ENCODE assay signal across 32 cellular contexts in the genomic region with DNA sequence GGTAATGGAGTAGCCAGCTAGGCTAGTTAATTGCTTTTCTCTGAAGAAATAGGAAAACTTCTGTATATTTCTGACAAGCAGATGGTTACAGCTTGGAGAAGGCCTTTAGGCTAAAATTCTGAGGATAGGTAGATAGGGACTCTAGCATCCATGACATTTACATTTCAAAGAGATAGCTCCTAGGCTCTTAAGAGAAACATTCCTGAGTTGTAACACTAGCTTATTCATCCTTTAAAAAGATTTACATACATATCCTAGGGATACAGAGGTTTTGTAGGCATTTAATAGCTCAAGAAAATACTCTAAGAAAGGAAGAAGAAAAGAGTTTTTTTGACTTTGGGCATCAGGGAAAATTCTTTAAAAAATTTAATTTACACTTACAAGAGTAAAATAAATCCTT.
"Had no signal": no experiment of that assay in that cellular context is flagged by ENCODE, and none has a peak within 500 bp of the region (broad histone marks: within the 10 kb centered on the region; RNA-seq: fewer than 3 reads in every experiment).

No MANE protein-coding gene starts in this region.

- H3K27me3 ChIP-seq: adrenal gland, body of pancreas, esophagus squamous epithelium, gastroesophageal sphincter had no signal

- H3K36me3 ChIP-seq: adrenal gland, esophagus squamous epithelium, gastroesophageal sphincter, WERI-Rb-1 had no signal

- FAIRE-seq: colon had no signal

- ATAC-seq: activated CD4-positive, alpha-beta T cell treated with anti-CD3 and anti-CD28 coated beads for 36 hours; activated CD8-positive, alpha-beta memory T cell treated with anti-CD3 and anti-CD28 coated beads, Interleukin-2, amount 10 ng/mL, durations not matched to agents 7 days and 5 days; activated CD8-positive, alpha-beta T cell treated with anti-CD3 and anti-CD28 coated beads, Interleukin-2, amount 10 ng/mL, durations not matched to agents 7 days and 5 days; activated naive CD8-positive, alpha-beta T cell treated with anti-CD3 and anti-CD28 coated beads, Interleukin-2, amount 50 U/mL, for 24 hours; body of pancreas; effector memory CD8-positive, alpha-beta T cell; gastroesophageal sphincter; T-helper 17 cell had no signal

- H3K4me1 ChIP-seq: adrenal gland, esophagus squamous epithelium, gastroesophageal sphincter had no signal

- H3K27ac ChIP-seq: adrenal gland, body of pancreas, esophagus squamous epithelium, gastroesophageal sphincter, WERI-Rb-1 had no signal

- H3K4me3 ChIP-seq: adrenal gland, body of pancreas, esophagus squamous epithelium, gastroesophageal sphincter had no signal

- DNase-seq: activated CD4-positive, alpha-beta memory T cell treated with anti-CD3 and anti-CD28 coated beads for 36 hours; activated CD4-positive, alpha-beta T cell treated with anti-CD3 and anti-CD28 coated beads for 36 hours; activated CD4-positive, alpha-beta T cell treated with anti-CD3 and anti-CD28 coated beads, Interleukin-2, amount 10 ng/mL, durations not matched to agents 24 days and 14 days; activated CD4-positive, CD25-positive, alpha-beta regulatory T cell; activated CD4-positive, CD25-positive, alpha-beta regulatory T cell treated with anti-CD3 and anti-CD28 coated beads, Interleukin-2, amount 50 U/mL, for 72 hours; activated CD8-positive, alpha-beta memory T cell treated with anti-CD3 and anti-CD28 coated beads, Interleukin-2, amount 10 ng/mL, durations not matched to agents 7 days and 5 days; activated CD8-positive, alpha-beta memory T cell treated with anti-CD3 and anti-CD28 coated beads, Interleukin-2, amount 50 U/mL, for 4 hours; activated CD8-positive, alpha-beta T cell treated with anti-CD3 and anti-CD28 coated beads, Interleukin-2, amount 10 ng/mL, durations not matched to agents 7 days and 5 days; activated effector memory CD4-positive, alpha-beta T cell treated with anti-CD3 and anti-CD28 coated beads, Interleukin-2, amount 50 U/mL, for 16 hours; activated naive CD4-positive, alpha-beta T cell treated with anti-CD3 and anti-CD28 coated beads for 36 hours; activated naive CD8-positive, alpha-beta T cell treated with anti-CD3 and anti-CD28 coated beads for 36 hours; activated naive CD8-positive, alpha-beta T cell treated with anti-CD3 and anti-CD28 coated beads, Interleukin-2, amount 50 U/mL, for 24 hours; activated T-cell treated with anti-CD3 and anti-CD28 coated beads, Interleukin-2, amount 50 U/mL, for 1 hour; activated T-cell treated with anti-CD3 and anti-CD28 coated beads, Interleukin-2, amount 50 U/mL, for 48 hours; adrenal gland; amygdala; aorta; body of pancreas; caudate nucleus; cortex of kidney; dermis blood vessel endothelial cell; effector CD4-positive, alpha-beta T cell; effector memory CD8-positive, alpha-beta T cell; erythroblast; esophagus squamous epithelium; foreskin melanocyte; T-helper 1 cell; T-helper 17 cell; T1000; WERI-Rb-1 had no signal
